Comparison of ENCODE assay signal across 1 cellular context in the genomic region with DNA sequence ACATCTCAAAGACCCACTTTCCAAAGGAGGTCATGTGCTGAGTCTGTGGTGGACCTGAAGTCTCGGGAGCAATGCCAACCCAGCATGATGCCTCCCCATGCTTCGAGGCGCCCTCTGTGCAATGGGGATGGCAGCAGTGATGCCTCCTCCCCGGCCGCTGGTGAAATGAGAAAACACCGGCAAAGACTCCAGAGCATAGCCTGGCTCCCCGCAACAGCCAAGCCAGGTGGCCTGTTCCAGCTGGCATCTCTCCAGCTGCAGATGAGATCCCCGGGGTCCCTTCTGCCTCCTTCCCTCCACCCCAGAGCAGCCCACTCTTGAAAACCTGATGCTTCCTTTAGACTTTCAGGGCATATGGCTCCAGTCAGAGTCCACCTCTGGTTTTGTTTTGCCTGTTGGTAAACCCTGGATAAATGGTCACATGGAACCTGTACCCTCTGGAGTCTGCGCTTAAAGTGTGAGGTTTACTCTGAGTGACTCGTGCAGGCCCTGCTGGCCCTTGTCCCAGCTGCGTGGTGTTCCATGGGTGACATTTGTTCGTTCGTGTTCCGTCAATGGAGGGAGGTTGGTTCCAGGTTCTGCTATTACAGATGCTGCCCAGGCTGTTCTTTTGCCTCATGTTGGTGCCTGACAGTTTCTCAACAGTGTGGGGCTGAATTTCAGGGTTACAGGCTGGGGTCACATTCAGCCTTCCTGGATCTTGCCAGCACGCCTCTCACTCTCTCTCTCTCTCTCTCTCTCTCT.
A peak's percentile ranks its signal among the peaks of the same experiment; 100 is the strongest.
TF ChIP-seq lines count a peak whose summit lies in the region.

No MANE protein-coding gene starts in this region.

TF ChIP-seq in HEK293, 187 proteins besides CTCF, POLR2A, EP300 and RAD21 (continued from another document):
- TF ChIP-seq, protein P1, sequence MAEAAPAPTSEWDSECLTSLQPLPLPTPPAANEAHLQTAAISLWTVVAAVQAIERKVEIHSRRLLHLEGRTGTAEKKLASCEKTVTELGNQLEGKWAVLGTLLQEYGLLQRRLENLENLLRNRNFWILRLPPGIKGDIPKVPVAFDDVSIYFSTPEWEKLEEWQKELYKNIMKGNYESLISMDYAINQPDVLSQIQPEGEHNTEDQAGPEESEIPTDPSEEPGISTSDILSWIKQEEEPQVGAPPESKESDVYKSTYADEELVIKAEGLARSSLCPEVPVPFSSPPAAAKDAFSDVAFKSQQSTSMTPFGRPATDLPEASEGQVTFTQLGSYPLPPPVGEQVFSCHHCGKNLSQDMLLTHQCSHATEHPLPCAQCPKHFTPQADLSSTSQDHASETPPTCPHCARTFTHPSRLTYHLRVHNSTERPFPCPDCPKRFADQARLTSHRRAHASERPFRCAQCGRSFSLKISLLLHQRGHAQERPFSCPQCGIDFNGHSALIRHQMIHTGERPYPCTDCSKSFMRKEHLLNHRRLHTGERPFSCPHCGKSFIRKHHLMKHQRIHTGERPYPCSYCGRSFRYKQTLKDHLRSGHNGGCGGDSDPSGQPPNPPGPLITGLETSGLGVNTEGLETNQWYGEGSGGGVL (tag by site-specific recombination; IDR thresholded peaks at IDR 0.05): peak; percentile 13; the same call in 1 of the 2 replicates
- peak; percentile 76 for TF ChIP-seq ZIC2 (tag by site-specific recombination; IDR thresholded peaks at IDR 0.05)
